8 cellular contexts compared by ENCODE assay signal in the genomic region with DNA sequence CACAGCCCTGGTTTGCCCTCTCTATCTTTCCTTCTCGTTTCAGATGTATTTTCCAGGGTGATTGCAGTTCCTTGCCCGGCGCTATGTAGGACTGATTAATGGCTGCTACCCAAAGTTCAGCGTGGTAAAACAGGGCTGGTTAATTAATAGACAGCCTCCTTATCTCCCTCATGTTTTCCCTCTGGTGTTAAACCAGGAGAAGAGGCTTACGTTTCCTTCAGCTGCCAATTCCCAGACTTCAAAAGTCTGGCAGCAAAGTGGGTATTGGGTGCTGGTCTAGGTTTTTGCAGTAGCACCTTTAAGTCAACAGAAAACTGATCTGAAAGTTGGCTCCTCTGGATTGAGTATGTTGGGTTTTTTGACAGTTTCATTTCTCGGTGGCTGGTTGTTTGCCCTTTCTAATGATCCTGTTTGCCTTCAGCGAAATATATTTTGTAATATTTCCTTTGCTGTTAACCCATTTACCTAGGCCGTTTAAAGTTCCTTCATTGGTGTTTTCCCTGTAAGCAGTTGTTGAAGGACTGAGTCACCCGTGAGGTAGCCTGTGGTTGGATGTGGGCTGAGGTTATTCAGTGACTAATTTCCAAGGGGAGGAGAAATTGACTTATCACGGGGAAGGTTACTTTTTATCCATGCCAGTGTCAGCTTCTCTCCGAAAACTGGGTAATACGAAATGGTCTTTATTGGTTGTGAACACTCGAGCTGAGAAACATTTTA.
A peak's percentile ranks its signal among the peaks of the same experiment; 100 is the strongest.
DNase-seq lines count a peak whose midpoint lies in the region; ATAC-seq and TF ChIP-seq lines count a peak whose summit lies in the region.

No MANE protein-coding gene starts in this region.

- TF ChIP-seq CTCF in fibroblast of villous mesenchyme (IDR thresholded peaks at IDR 0.05; ENCODE audit: insufficient read depth, low read depth, low read length): no peak

- POLR2A ChIA-PET in activated CD4-positive, alpha-beta T cell treated with anti-CD3 and anti-CD28 coated beads, Interleukin-2, amount 10 ng/mL, durations not matched to agents 7 days and 5 days (lab: Charles Lee): no interaction called here

- no peak overlapping the region for H3K4me3 Mint-ChIP-seq in activated CD4-positive, alpha-beta T cell treated with anti-CD3 and anti-CD28 coated beads, Interleukin-2, amount 10 ng/mL, durations not matched to agents 7 days and 5 days

- peaks cover 29% of the 10 kb centered on the region for H3K4me1 Mint-ChIP-seq in activated CD4-positive, alpha-beta T cell treated with anti-CD3 and anti-CD28 coated beads, Interleukin-2, amount 10 ng/mL, durations not matched to agents 7 days and 5 days

- peak overlapping the region; percentile 44 for H3K27ac Mint-ChIP-seq in activated CD4-positive, alpha-beta T cell treated with anti-CD3 and anti-CD28 coated beads, Interleukin-2, amount 10 ng/mL, durations not matched to agents 7 days and 5 days

- no peaks in the 10 kb centered on the region for H3K9me3 Mint-ChIP-seq in activated CD4-positive, alpha-beta T cell treated with anti-CD3 and anti-CD28 coated beads, Interleukin-2, amount 10 ng/mL, durations not matched to agents 7 days and 5 days

- ATAC-seq in GM18909 (IDR thresholded peaks at IDR 0.05; ENCODE audit: poor library complexity, unreplicated experiment) (peak; percentile 69), HG03469 (IDR thresholded peaks at IDR 0.05; ENCODE audit: unreplicated experiment) (peak; percentile 70)

- peaks cover 8% of the 10 kb centered on the region for H3K27me3 Mint-ChIP-seq in activated CD4-positive, alpha-beta T cell treated with anti-CD3 and anti-CD28 coated beads, Interleukin-2, amount 10 ng/mL, durations not matched to agents 7 days and 5 days

- DNase-seq in AG08396 (ENCODE audit: low spot score) (peak; percentile 70), fibroblast of villous mesenchyme (ENCODE audit: low read depth) (peak; percentile 80), C1 segment of cervical spinal cord (lab: John Stamatoyannopoulos, UW) (no peak), cerebellar cortex (ENCODE audit: low spot score) (no peak)
- peak; percentile 24 for DNase-seq in activated CD4-positive, alpha-beta T cell treated with anti-CD3 and anti-CD28 coated beads, Interleukin-2, amount 10 ng/mL, durations not matched to agents 7 days and 5 days
- DNase-seq in stimulated activated CD4-positive, alpha-beta T cell treated with anti-CD3 and anti-CD28 coated beads, Interleukin-4, amount 100 ng/mL, for 48 hours (ENCODE audit: low read depth in 2 of 2): peak; percentile 31 to 50

- CTCF ChIA-PET in activated CD4-positive, alpha-beta T cell treated with anti-CD3 and anti-CD28 coated beads, Interleukin-2, amount 10 ng/mL, durations not matched to agents 7 days and 5 days (lab: Charles Lee): no interaction called here

- no peaks in the 10 kb centered on the region for H3K36me3 Mint-ChIP-seq in activated CD4-positive, alpha-beta T cell treated with anti-CD3 and anti-CD28 coated beads, Interleukin-2, amount 10 ng/mL, durations not matched to agents 7 days and 5 days (ENCODE audit: low read depth)

- H3K4me3 ChIP-seq in fibroblast of villous mesenchyme (ENCODE audit: low read depth, low read length): peak overlapping the region; percentile 10

Comparison
In these comparisons a context has a peak if more than half of its experiments do, and no peak if none do; other contexts are left out.
1. DNase-seq: peak in AG08396 (single experiment), activated CD4-positive, alpha-beta T cell treated with anti-CD3 and anti-CD28 coated beads, Interleukin-2, amount 10 ng/mL, durations not matched to agents 7 days and 5 days (single experiment), fibroblast of villous mesenchyme (single experiment) and stimulated activated CD4-positive, alpha-beta T cell treated with anti-CD3 and anti-CD28 coated beads, Interleukin-4, amount 100 ng/mL, for 48 hours (2 of 2); none in C1 segment of cervical spinal cord (0 of 14) and cerebellar cortex (single experiment).